Comparison of ENCODE assay signal across 8 cellular contexts in genomic region chr6:142855877-142856606, GRCh38.
DNase-seq lines count a peak whose midpoint lies in the region; ATAC-seq lines count a peak whose summit lies in the region.

No MANE protein-coding gene starts in this region.

- H3K27me3 Mint-ChIP-seq in memory B cell: no peaks in the 10 kb centered on the region

- peaks cover 58% of the 10 kb centered on the region for H3K4me1 Mint-ChIP-seq in memory B cell

- H3K4me3 Mint-ChIP-seq in memory B cell: peak overlapping the region; percentile 86

- ATAC-seq in GM18511 (IDR thresholded peaks at IDR 0.05; ENCODE audit: unreplicated experiment): peak; percentile 40
- ATAC-seq in GM21619 (IDR thresholded peaks at IDR 0.05; ENCODE audit: unreplicated experiment): peak; percentile 23
- peak; percentile 7 for ATAC-seq in memory B cell (ENCODE audit: low read depth)
- ATAC-seq in esophagus mucosa: no peak

- H3K9me3 Mint-ChIP-seq in memory B cell: no peaks in the 10 kb centered on the region

- peak overlapping the region; percentile 98 for H3K27ac Mint-ChIP-seq in memory B cell

- peaks cover 5% of the 10 kb centered on the region for H3K36me3 Mint-ChIP-seq in memory B cell

- peak overlapping the region; percentile 42 for H3K4me3 ChIP-seq in Jurkat, Clone E6-1 (ENCODE audit: low read length)

- no peak for DNase-seq in Jurkat, Clone E6-1 (ENCODE audit: low read depth, low spot score)
- DNase-seq in memory B cell (ENCODE audit: low spot score in 2 of 2): no peak
- no peak for DNase-seq in DMS 273 (lab: John Stamatoyannopoulos, UW; ENCODE audit: unreplicated experiment)
- DNase-seq in mesenteric fat pad (ENCODE audit: low spot score): no peak
- no peak for DNase-seq in NCI-H146 (lab: John Stamatoyannopoulos, UW)
